ENCODE assay signal across 21 cellular contexts in genomic region chr12:76014007-76014406, GRCh38.
"Had no signal": no experiment of that assay in that cellular context is flagged by ENCODE, and none has a peak within 500 bp of the region (broad histone marks: within the 10 kb centered on the region; RNA-seq: fewer than 3 reads in every experiment).

No MANE protein-coding gene starts in this region.

- H3K4me3 Mint-ChIP-seq: central memory CD8-positive, alpha-beta T cell; effector memory CD8-positive, alpha-beta T cell; memory B cell; naive thymus-derived CD8-positive, alpha-beta T cell; neural progenitor cell; stimulated activated naive CD8-positive, alpha-beta T cell treated with anti-CD3 and anti-CD28 coated beads, Interleukin-15, Interleukin-2, amounts not matched to agents 100 ng/mL and 50 ng/mL, for 24 hours had no signal

- H3K27ac ChIP-seq: colonic mucosa, dorsolateral prefrontal cortex, esophagus muscularis mucosa, hepatocyte, neural progenitor cell, tibial artery, uterus had no signal

- DNase-seq: activated T-cell treated with anti-CD3 and anti-CD28 coated beads, Interleukin-2, amount 50 U/mL, for 1 hour; colonic mucosa; dorsolateral prefrontal cortex; effector memory CD8-positive, alpha-beta T cell; glutamatergic neuron; naive thymus-derived CD8-positive, alpha-beta T cell; posterior cingulate gyrus; stimulated activated CD4-positive, alpha-beta T cell treated with anti-CD3 and anti-CD28 coated beads, Interleukin-2, amount 100 ng/mL, for 48 hours; substantia nigra; T-helper 9 cell; tibial artery; uterus had no signal

- H3K27me3 Mint-ChIP-seq: central memory CD8-positive, alpha-beta T cell; effector memory CD8-positive, alpha-beta T cell; stimulated activated naive CD8-positive, alpha-beta T cell treated with anti-CD3 and anti-CD28 coated beads, Interleukin-15, Interleukin-2, amounts not matched to agents 100 ng/mL and 50 ng/mL, for 24 hours had no signal

- H3K9me3 ChIP-seq: colonic mucosa, esophagus muscularis mucosa, tibial artery, uterus had no signal

- H3K36me3 Mint-ChIP-seq: activated naive CD4-positive, alpha-beta T cell treated with anti-CD3 and anti-CD28 coated beads, Interleukin-2, amount 50 U/mL, for 72 hours; memory B cell; naive thymus-derived CD8-positive, alpha-beta T cell; neural progenitor cell had no signal

- H3K27ac Mint-ChIP-seq: memory B cell; naive thymus-derived CD8-positive, alpha-beta T cell; neural progenitor cell; stimulated activated naive CD8-positive, alpha-beta T cell treated with anti-CD3 and anti-CD28 coated beads, Interleukin-15, Interleukin-2, amounts not matched to agents 100 ng/mL and 50 ng/mL, for 24 hours had no signal

- H3K4me1 Mint-ChIP-seq: memory B cell had no signal

- H3K9me3 Mint-ChIP-seq: activated naive CD4-positive, alpha-beta T cell treated with anti-CD3 and anti-CD28 coated beads, Interleukin-2, amount 50 U/mL, for 72 hours; central memory CD8-positive, alpha-beta T cell; effector memory CD8-positive, alpha-beta T cell; memory B cell; naive thymus-derived CD8-positive, alpha-beta T cell; stimulated activated naive CD8-positive, alpha-beta T cell treated with anti-CD3 and anti-CD28 coated beads, Interleukin-15, Interleukin-2, amounts not matched to agents 100 ng/mL and 50 ng/mL, for 24 hours had no signal

- H3K36me3 ChIP-seq: colonic mucosa, esophagus muscularis mucosa, neural progenitor cell, tibial artery, uterus had no signal

- H3K4me1 ChIP-seq: colonic mucosa, tibial artery, uterus had no signal

- ATAC-seq: activated naive CD4-positive, alpha-beta T cell treated with anti-CD3 and anti-CD28 coated beads, Interleukin-2, amount 50 U/mL, for 72 hours; effector memory CD8-positive, alpha-beta T cell; naive thymus-derived CD8-positive, alpha-beta T cell; sciatic nerve had no signal

- H3K27me3 ChIP-seq: colonic mucosa, dorsolateral prefrontal cortex, esophagus muscularis mucosa, hepatocyte, neural progenitor cell, tibial artery, uterus had no signal

- H3K4me3 ChIP-seq: colonic mucosa, dorsolateral prefrontal cortex, esophagus muscularis mucosa, hepatocyte, neural progenitor cell, smooth muscle cell, tibial artery, uterus had no signal
